19 cellular contexts compared by ENCODE assay signal in genomic region chr1:173886746-173887611, GRCh38. TPM values are rescaled to one million over a fixed set of nuclear protein-coding genes. Genes with fewer than 3 reads are reported as not detected.
DNase-seq lines count a peak whose midpoint lies in the region; ATAC-seq and TF ChIP-seq lines count a peak whose summit lies in the region.
"Had no signal": no experiment of that assay in that cellular context is flagged by ENCODE, and none has a peak within 500 bp of the region (broad histone marks: within the 10 kb centered on the region; RNA-seq: fewer than 3 reads in every experiment).

No MANE protein-coding gene starts in this region.

- H3K9me3 Mint-ChIP-seq in activated CD8-positive, alpha-beta memory T cell treated with anti-CD3 and anti-CD28 coated beads, Interleukin-2, amount 10 ng/mL, durations not matched to agents 7 days and 5 days (ENCODE audit: low read depth): no peaks in the 10 kb centered on the region
- no peaks in the 10 kb centered on the region for H3K9me3 Mint-ChIP-seq in GM23338
- H3K9me3 Mint-ChIP-seq in WTC11: no peaks in the 10 kb centered on the region
- no peaks in the 10 kb centered on the region for H3K9me3 Mint-ChIP-seq in natural killer cell
- no peaks in the 10 kb centered on the region for H3K9me3 Mint-ChIP-seq in activated CD4-positive, alpha-beta memory T cell treated with anti-CD3 and anti-CD28 coated beads, Interleukin-2, amount 10 ng/mL, durations not matched to agents 7 days and 5 days
- H3K9me3 Mint-ChIP-seq: HFFc6 had no signal

- H3K27ac ChIP-seq in GM23338 (ENCODE audit: low read depth): 0 out of 2 replicates have a peak overlapping the region, but pooled peaks have one; percentile 80
- H3K27ac ChIP-seq: A549 had no signal

- H3K9me2 ChIP-seq in GM23338 (ENCODE audit: insufficient read depth): no peaks in the 10 kb centered on the region

- peaks cover 21% of the 10 kb centered on the region for H3K4me1 Mint-ChIP-seq in activated CD8-positive, alpha-beta memory T cell treated with anti-CD3 and anti-CD28 coated beads, Interleukin-2, amount 10 ng/mL, durations not matched to agents 7 days and 5 days
- H3K4me1 Mint-ChIP-seq in GM23338 (peaks cover 52% of the 10 kb centered on the region), WTC11 (peaks cover 62% of the 10 kb centered on the region), natural killer cell (peaks cover 42 to 48% of the 10 kb centered on the region in 2 donors)
- peaks cover 4% of the 10 kb centered on the region for H3K4me1 Mint-ChIP-seq in activated CD4-positive, alpha-beta memory T cell treated with anti-CD3 and anti-CD28 coated beads, Interleukin-2, amount 10 ng/mL, durations not matched to agents 7 days and 5 days

- H3K36me3 Mint-ChIP-seq in activated CD8-positive, alpha-beta memory T cell treated with anti-CD3 and anti-CD28 coated beads, Interleukin-2, amount 10 ng/mL, durations not matched to agents 7 days and 5 days: peaks cover 33% of the 10 kb centered on the region
- H3K36me3 Mint-ChIP-seq in GM23338 (ENCODE audit: low read depth) (peaks cover 18% of the 10 kb centered on the region), WTC11 (peaks cover 14% of the 10 kb centered on the region), natural killer cell (no peaks in the 10 kb centered on the region)
- H3K36me3 Mint-ChIP-seq in activated CD4-positive, alpha-beta memory T cell treated with anti-CD3 and anti-CD28 coated beads, Interleukin-2, amount 10 ng/mL, durations not matched to agents 7 days and 5 days (ENCODE audit: low read depth): peaks cover 45% of the 10 kb centered on the region

- TF ChIP-seq CTCF in GM23338 (conservative IDR thresholded peaks at IDR 0.05; ENCODE audit: low read depth in 2 of 2): no peak
- TF ChIP-seq CTCF in WTC11 (IDR thresholded peaks at IDR 0.05): no peak
- no peak for TF ChIP-seq CTCF in natural killer cell (IDR thresholded peaks at IDR 0.05)

- H3K27me3 ChIP-seq in GM23338 (ENCODE audit: insufficient read depth): no peaks in the 10 kb centered on the region

- H3K4me3 ChIP-seq in GM23338: no peak overlapping the region
- H3K4me3 ChIP-seq: A549 had no signal

- no peak for ATAC-seq in activated CD8-positive, alpha-beta memory T cell treated with anti-CD3 and anti-CD28 coated beads, Interleukin-2, amount 10 ng/mL, durations not matched to agents 7 days and 5 days
- ATAC-seq in GM23338 (no peak), WTC11 (no peak), natural killer cell (peak; percentile 65 to 84 (median 68)), HG02885 (IDR thresholded peaks at IDR 0.05; ENCODE audit: poor library complexity, unreplicated experiment) (no peak)
- ATAC-seq: A549, PC-3 had no signal

- no peaks in the 10 kb centered on the region for H3K36me3 ChIP-seq in GM23338 (ENCODE audit: insufficient read depth)

- no peak for DNase-seq in activated CD8-positive, alpha-beta memory T cell treated with anti-CD3 and anti-CD28 coated beads, Interleukin-2, amount 10 ng/mL, durations not matched to agents 7 days and 5 days
- no peak for DNase-seq in activated CD8-positive, alpha-beta memory T cell treated with anti-CD3 and anti-CD28 coated beads for 24 hours
- DNase-seq in GM23338 (ENCODE audit: low spot score) (no peak), WTC11 (ENCODE audit: low spot score) (no peak), natural killer cell (no peak), glomerular visceral epithelial cell (ENCODE audit: extremely low spot score) (no peak)
- DNase-seq in activated CD4-positive, alpha-beta memory T cell treated with anti-CD3 and anti-CD28 coated beads, Interleukin-2, amount 10 ng/mL, durations not matched to agents 7 days and 5 days: no peak
- DNase-seq: H7, HFFc6, KG1, NCI-H1417 treated with DMSO at 0.1 percent for 48 hours, NCI-H1930, NCI-H345, NCI-H524 treated with DMSO at 0.1 percent for 48 hours, PC-3, RPMI8226, SHP77 treated with DMSO at 0.1 percent for 48 hours had no signal

- POLR2A ChIA-PET in WTC11 (lab: Charles Lee): no interaction called here
- POLR2A ChIA-PET in activated CD4-positive, alpha-beta memory T cell treated with anti-CD3 and anti-CD28 coated beads, Interleukin-2, amount 10 ng/mL, durations not matched to agents 7 days and 5 days (lab: Charles Lee): no interaction called here

- H4K20me1 ChIP-seq in GM23338 (replicated peaks; ENCODE audit: insufficient read depth): no peaks in the 10 kb centered on the region

- H3K79me2 ChIP-seq in GM23338 (replicated peaks; ENCODE audit: insufficient read depth): peaks cover 22% of the 10 kb centered on the region

- intact Hi-C loops in natural killer cell (cut with micrococcal nuclease): no loop called here

- no peaks in the 10 kb centered on the region for H3F3A ChIP-seq in GM23338 (replicated peaks; ENCODE audit: low read depth)

- CTCF ChIA-PET in activated CD8-positive, alpha-beta memory T cell treated with anti-CD3 and anti-CD28 coated beads, Interleukin-2, amount 10 ng/mL, durations not matched to agents 7 days and 5 days (lab: Charles Lee): no interaction called here
- CTCF ChIA-PET in WTC11 (lab: Charles Lee): interaction anchor here (0.9 kb wide), 1 partner anchor 19 kb away, joined by 3 read pairs; the partner anchor contains the start of gene ZBTB37
- CTCF ChIA-PET in activated CD4-positive, alpha-beta memory T cell treated with anti-CD3 and anti-CD28 coated beads, Interleukin-2, amount 10 ng/mL, durations not matched to agents 7 days and 5 days (lab: Charles Lee): no interaction called here

- no peak overlapping the region for H2AFZ ChIP-seq in GM23338

- H3K4me1 ChIP-seq in GM23338 (ENCODE audit: insufficient read depth): peaks cover 43% of the 10 kb centered on the region
- H3K4me1 ChIP-seq: A549 had no signal

- no peak overlapping the region for H3K4me3 Mint-ChIP-seq in activated CD8-positive, alpha-beta memory T cell treated with anti-CD3 and anti-CD28 coated beads, Interleukin-2, amount 10 ng/mL, durations not matched to agents 7 days and 5 days
- H3K4me3 Mint-ChIP-seq in GM23338: no peak overlapping the region
- no peak overlapping the region for H3K4me3 Mint-ChIP-seq in WTC11
- peak overlapping the region; percentile 30 for H3K4me3 Mint-ChIP-seq in natural killer cell
- no peak overlapping the region for H3K4me3 Mint-ChIP-seq in activated CD4-positive, alpha-beta memory T cell treated with anti-CD3 and anti-CD28 coated beads, Interleukin-2, amount 10 ng/mL, durations not matched to agents 7 days and 5 days
- H3K4me3 Mint-ChIP-seq: HFFc6 had no signal

- H3K27ac Mint-ChIP-seq in activated CD8-positive, alpha-beta memory T cell treated with anti-CD3 and anti-CD28 coated beads, Interleukin-2, amount 10 ng/mL, durations not matched to agents 7 days and 5 days: peak overlapping the region; percentile 57
- H3K27ac Mint-ChIP-seq in GM23338: peak overlapping the region; percentile 21
- H3K27ac Mint-ChIP-seq in WTC11: peak overlapping the region; percentile 71
- H3K27ac Mint-ChIP-seq in natural killer cell: peak overlapping the region; percentile 74 to 90
- no peak overlapping the region for H3K27ac Mint-ChIP-seq in activated CD4-positive, alpha-beta memory T cell treated with anti-CD3 and anti-CD28 coated beads, Interleukin-2, amount 10 ng/mL, durations not matched to agents 7 days and 5 days
- H3K27ac Mint-ChIP-seq: HFFc6 had no signal

- no peaks in the 10 kb centered on the region for H3K27me3 Mint-ChIP-seq in activated CD8-positive, alpha-beta memory T cell treated with anti-CD3 and anti-CD28 coated beads, Interleukin-2, amount 10 ng/mL, durations not matched to agents 7 days and 5 days
- peaks cover 2% of the 10 kb centered on the region for H3K27me3 Mint-ChIP-seq in GM23338 (ENCODE audit: insufficient read depth, low read depth, poor library complexity)
- H3K27me3 Mint-ChIP-seq in WTC11 (ENCODE audit: low read depth): no peaks in the 10 kb centered on the region
- no peaks in the 10 kb centered on the region for H3K27me3 Mint-ChIP-seq in natural killer cell (ENCODE audit: low read depth in 2 of 2)
- no peaks in the 10 kb centered on the region for H3K27me3 Mint-ChIP-seq in activated CD4-positive, alpha-beta memory T cell treated with anti-CD3 and anti-CD28 coated beads, Interleukin-2, amount 10 ng/mL, durations not matched to agents 7 days and 5 days

- peak overlapping the region; percentile 57; the same call in 1 of the 2 replicates for H3K4me2 ChIP-seq in GM23338
- H3K4me2 ChIP-seq: A549 had no signal

TF ChIP-seq in GM23338, 12 proteins besides CTCF, POLR2A, EP300 and RAD21 (continues in another document):
- TF ChIP-seq CREB1 (CRISPR knock-in tag; IDR thresholded peaks at IDR 0.05; ENCODE audit: low read depth) (no peak), ZNF331 (CRISPR knock-in tag; IDR thresholded peaks at IDR 0.05; ENCODE audit: low read depth) (no peak)

RNA-seq across cellular contexts. Expression of gene ZBTB37, which starts 18.8 kb away (rescaled TPM):
- 10 to 100 TPM in 1 of 2 experiments, 1 to 10 TPM in 1; 9.5 to 13.3 TPM for total RNA-seq in activated CD8-positive, alpha-beta memory T cell treated with anti-CD3 and anti-CD28 coated beads, Interleukin-2, amount 10 ng/mL, durations not matched to agents 7 days and 5 days
- 15.2 and 15.8 TPM in 2 replicates for total RNA-seq in GM23338 (2014; rRNA removed; shearing (Covaris generic))
- 1.4 and 2.7 TPM in 2 replicates for polyA plus RNA-seq in GM23338 (2016; fragmentation: Nextera tagmentation; extraction: Ambion mirVana)
- total RNA-seq in WTC11 (2021) (14.0 to 15.5 TPM (median 14.4 TPM) in 3 replicates), natural killer cell (10 to 100 TPM; 38.2 to 47.3 (median 39.8) TPM)
- 10 to 100 TPM; 11.3 to 12.6 TPM for total RNA-seq in activated CD4-positive, alpha-beta memory T cell treated with anti-CD3 and anti-CD28 coated beads, Interleukin-2, amount 10 ng/mL, durations not matched to agents 7 days and 5 days

RNA-seq across cellular contexts. Expression of gene GAS5, which starts 19.2 kb away (rescaled TPM):
- total RNA-seq in activated CD8-positive, alpha-beta memory T cell treated with anti-CD3 and anti-CD28 coated beads, Interleukin-2, amount 10 ng/mL, durations not matched to agents 7 days and 5 days: 100 to 1,000 TPM; 418 to 494 TPM
- 979 and 1,111 TPM in 2 replicates for total RNA-seq in GM23338 (2014; rRNA removed; shearing (Covaris generic))
- 992 and 1,077 TPM in 2 replicates for polyA plus RNA-seq in GM23338 (2016; fragmentation: Nextera tagmentation; extraction: Ambion mirVana)
- total RNA-seq in WTC11 (2021) (818 to 891 TPM (median 878 TPM) in 3 replicates), natural killer cell (100 to 1,000 TPM; 208 to 299 (median 214) TPM)
- total RNA-seq in activated CD4-positive, alpha-beta memory T cell treated with anti-CD3 and anti-CD28 coated beads, Interleukin-2, amount 10 ng/mL, durations not matched to agents 7 days and 5 days: 100 to 1,000 TPM; 379 to 394 TPM

RNA-seq across cellular contexts. Expression of gene SERPINC1, which starts 30.1 kb away (rescaled TPM):
- not detected for total RNA-seq in activated CD8-positive, alpha-beta memory T cell treated with anti-CD3 and anti-CD28 coated beads, Interleukin-2, amount 10 ng/mL, durations not matched to agents 7 days and 5 days
- not detected in 2 replicates for total RNA-seq in GM23338 (2014; rRNA removed; shearing (Covaris generic))
- polyA plus RNA-seq in GM23338 (2016; fragmentation: Nextera tagmentation; extraction: Ambion mirVana): not detected in 2 replicates
- 0.57 to 1.0 TPM (median 0.69 TPM) in 3 replicates for total RNA-seq in WTC11 (2021)
- total RNA-seq in natural killer cell: under 1 TPM in 2 of 3 donors, not detected in 1; 0.38 to 0.48 TPM
- total RNA-seq in activated CD4-positive, alpha-beta memory T cell treated with anti-CD3 and anti-CD28 coated beads, Interleukin-2, amount 10 ng/mL, durations not matched to agents 7 days and 5 days: under 1 TPM in 1 of 2 experiments, not detected in 1; 0.23 TPM
- total RNA-seq: PC-3 had no signal

Comparison
In these comparisons a context has a peak if more than half of its experiments do, and no peak if none do; other contexts are left out.
1. ATAC-seq: peak in natural killer cell (3 of 3); none in activated CD8-positive, alpha-beta memory T cell treated with anti-CD3 and anti-CD28 coated beads, Interleukin-2, amount 10 ng/mL, durations not matched to agents 7 days and 5 days (single experiment), GM23338 (single experiment), WTC11 (single experiment) and HG02885 (single experiment).